25 cellular contexts compared by ENCODE assay signal in the genomic region with DNA sequence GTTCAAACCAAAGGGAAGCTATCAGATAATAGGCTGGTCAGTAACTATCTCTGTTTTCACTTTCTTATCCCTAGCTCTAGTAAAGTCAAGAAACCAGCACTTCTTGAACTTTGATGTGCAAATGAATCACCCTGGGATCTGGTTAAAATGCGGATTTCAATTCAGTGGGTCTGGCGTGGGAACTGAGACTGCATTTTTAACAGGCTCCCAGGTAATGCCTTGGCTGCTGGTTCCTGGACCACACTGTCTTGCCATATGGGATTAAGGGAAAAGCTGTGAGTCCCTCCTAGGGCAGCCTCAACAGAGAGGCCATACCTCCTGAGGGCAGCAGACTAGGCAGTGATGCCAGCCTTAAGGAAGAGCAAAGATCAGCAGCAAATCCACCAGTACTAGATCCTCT. TPM values are rescaled to one million over a fixed set of nuclear protein-coding genes. Genes with fewer than 3 reads are reported as not detected.
DNase-seq lines count a peak whose midpoint lies in the region; ATAC-seq and TF ChIP-seq lines count a peak whose summit lies in the region.
"Had no signal": no experiment of that assay in that cellular context is flagged by ENCODE, and none has a peak within 500 bp of the region (broad histone marks: within the 10 kb centered on the region; RNA-seq: fewer than 3 reads in every experiment).

No MANE protein-coding gene starts in this region.

- peak overlapping the region; percentile 54 for H3K4me3 Mint-ChIP-seq in CD8-positive, alpha-beta T cell
- peak overlapping the region; percentile 33 for H3K4me3 Mint-ChIP-seq in glutamatergic neuron (ENCODE audit: unreplicated experiment)
- peak overlapping the region; percentile 79 for H3K4me3 Mint-ChIP-seq in nephron progenitor cell
- H3K4me3 Mint-ChIP-seq: activated CD8-positive, alpha-beta memory T cell treated with anti-CD3 and anti-CD28 coated beads, Interleukin-2, amount 10 ng/mL, durations not matched to agents 7 days and 5 days; activated T-helper 1 cell treated with anti-CD3 and anti-CD28 coated beads, Interleukin-12 subunit alpha, Interleukin-12 subunit beta, Interleukin-2, Interleukin-4 antibody, amounts not matched to agents 30 ng/mL and 10 ng/mL and 1 ng/mL, durations not matched to agents 14 hours and 24 hours and 36 hours had no signal

- ATAC-seq in CD8-positive, alpha-beta T cell, result no peak
- ATAC-seq in HG02588 (IDR thresholded peaks at IDR 0.05; ENCODE audit: unreplicated experiment), result no peak
- ATAC-seq: activated CD8-positive, alpha-beta memory T cell treated with anti-CD3 and anti-CD28 coated beads, Interleukin-2, amount 10 ng/mL, durations not matched to agents 7 days and 5 days; heart left ventricle; sciatic nerve had no signal

- CTCF ChIA-PET in CD8-positive, alpha-beta T cell (lab: Charles Lee), result interaction anchor here (1.4 kb wide), 1 partner anchor 8 kb away, joined by 4 read pairs; no protein-coding TSS in a partner anchor

- peaks cover 18% of the 10 kb centered on the region for H3K4me1 ChIP-seq in CD8-positive, alpha-beta T cell (ENCODE audit: insufficient read depth, low read length)
- H3K4me1 ChIP-seq in HUES64 (ENCODE audit: insufficient read depth, low read length), result peaks cover 18% of the 10 kb centered on the region

- H3K9me3 ChIP-seq in CD8-positive, alpha-beta T cell (ENCODE audit: low read length), result no peaks in the 10 kb centered on the region
- H3K9me3 ChIP-seq in HUES64 (ENCODE audit: insufficient read depth, low read depth, low read length), result no peaks in the 10 kb centered on the region
- H3K9me3 ChIP-seq: left lung, thyroid gland had no signal

- no peak for TF ChIP-seq CTCF in CD8-positive, alpha-beta T cell (IDR thresholded peaks at IDR 0.05)
- TF ChIP-seq CTCF in glutamatergic neuron (IDR thresholded peaks at IDR 0.05; ENCODE audit: partially characterized antibody, unreplicated experiment) (no peak), nephron progenitor cell (IDR thresholded peaks at IDR 0.05) (no peak)

- no peaks in the 10 kb centered on the region for H3K36me3 Mint-ChIP-seq in CD8-positive, alpha-beta T cell
- H3K36me3 Mint-ChIP-seq in glutamatergic neuron (ENCODE audit: unreplicated experiment) (peaks cover 5% of the 10 kb centered on the region), nephron progenitor cell (ENCODE audit: low read depth) (peaks cover 29% of the 10 kb centered on the region)
- H3K36me3 Mint-ChIP-seq: activated CD8-positive, alpha-beta memory T cell treated with anti-CD3 and anti-CD28 coated beads, Interleukin-2, amount 10 ng/mL, durations not matched to agents 7 days and 5 days; IgD-negative memory B cell had no signal

- H3K4me3 ChIP-seq in CD8-positive, alpha-beta T cell (ENCODE audit: low read depth, low read length), result no peak overlapping the region
- 0 out of 2 replicates have a peak overlapping the region, but pooled peaks have one; percentile 70 for H3K4me3 ChIP-seq in HUES64 (ENCODE audit: low read length)
- H3K4me3 ChIP-seq: heart left ventricle, left lung, thyroid gland had no signal

- no peaks in the 10 kb centered on the region for H3K36me3 ChIP-seq in CD8-positive, alpha-beta T cell (ENCODE audit: insufficient read depth, low read length)
- H3K36me3 ChIP-seq in HUES64 (ENCODE audit: insufficient read depth, low read length), result no peaks in the 10 kb centered on the region
- H3K36me3 ChIP-seq: heart left ventricle, left lung, thyroid gland had no signal

- H3K9me3 Mint-ChIP-seq in CD8-positive, alpha-beta T cell, result no peaks in the 10 kb centered on the region
- peaks cover 3% of the 10 kb centered on the region for H3K9me3 Mint-ChIP-seq in glutamatergic neuron (ENCODE audit: unreplicated experiment)
- peaks cover 11% of the 10 kb centered on the region for H3K9me3 Mint-ChIP-seq in nephron progenitor cell
- H3K9me3 Mint-ChIP-seq: activated T-helper 1 cell treated with anti-CD3 and anti-CD28 coated beads, Interleukin-12 subunit alpha, Interleukin-12 subunit beta, Interleukin-2, Interleukin-4 antibody, amounts not matched to agents 30 ng/mL and 10 ng/mL and 1 ng/mL, durations not matched to agents 14 hours and 24 hours and 36 hours; IgD-negative memory B cell had no signal

- H3K9ac ChIP-seq in HUES64 (ENCODE audit: low read depth, low read length), result no peak overlapping the region

- no peak overlapping the region for H3K27ac ChIP-seq in CD8-positive, alpha-beta T cell (ENCODE audit: low read depth, low read length)
- no peak overlapping the region for H3K27ac ChIP-seq in HUES64 (ENCODE audit: low read depth, low read length)
- H3K27ac ChIP-seq: heart left ventricle, left lung, thyroid gland had no signal

- H3K27ac Mint-ChIP-seq in CD8-positive, alpha-beta T cell, result no peak overlapping the region
- H3K27ac Mint-ChIP-seq in glutamatergic neuron (ENCODE audit: unreplicated experiment), result no peak overlapping the region
- H3K27ac Mint-ChIP-seq in nephron progenitor cell, result no peak overlapping the region
- H3K27ac Mint-ChIP-seq: activated CD8-positive, alpha-beta memory T cell treated with anti-CD3 and anti-CD28 coated beads, Interleukin-2, amount 10 ng/mL, durations not matched to agents 7 days and 5 days; activated T-helper 1 cell treated with anti-CD3 and anti-CD28 coated beads, Interleukin-12 subunit alpha, Interleukin-12 subunit beta, Interleukin-2, Interleukin-4 antibody, amounts not matched to agents 30 ng/mL and 10 ng/mL and 1 ng/mL, durations not matched to agents 14 hours and 24 hours and 36 hours; IgD-negative memory B cell had no signal

- H3K4me1 Mint-ChIP-seq in CD8-positive, alpha-beta T cell (ENCODE audit: low read depth), result peaks cover 26% of the 10 kb centered on the region
- no peaks in the 10 kb centered on the region for H3K4me1 Mint-ChIP-seq in glutamatergic neuron (ENCODE audit: low read depth, unreplicated experiment)
- peaks cover 29% of the 10 kb centered on the region for H3K4me1 Mint-ChIP-seq in nephron progenitor cell
- H3K4me1 Mint-ChIP-seq: activated CD8-positive, alpha-beta memory T cell treated with anti-CD3 and anti-CD28 coated beads, Interleukin-2, amount 10 ng/mL, durations not matched to agents 7 days and 5 days had no signal

- no peak for DNase-seq in CD8-positive, alpha-beta T cell
- DNase-seq in glutamatergic neuron (no peak), nephron progenitor cell (no peak), GOT3 (lab: John Stamatoyannopoulos, UW) (no peak), posterior vena cava (ENCODE audit: low spot score) (no peak)
- DNase-seq: activated CD4-positive, alpha-beta T cell treated with anti-CD3 and anti-CD28 coated beads, Interleukin-2, amount 50 U/mL, for 1 hour; activated CD8-positive, alpha-beta memory T cell treated with anti-CD3 and anti-CD28 coated beads, Interleukin-2, amount 10 ng/mL, durations not matched to agents 7 days and 5 days; effector CD8-positive, alpha-beta T cell; GDM1; H7; heart left ventricle; left lung; NCI-H1105; NCI-H2081; posterior cingulate gyrus; SHP77; stimulated activated naive CD4-positive, alpha-beta T cell treated with Interleukin-2 at 50 U/mL for 16 hours; T1000; thyroid gland had no signal

- no peaks in the 10 kb centered on the region for H3K27me3 ChIP-seq in CD8-positive, alpha-beta T cell (ENCODE audit: insufficient read depth, low read length)
- H3K27me3 ChIP-seq in HUES64 (ENCODE audit: insufficient read depth, low read length), result peaks cover 27% of the 10 kb centered on the region
- H3K27me3 ChIP-seq: thyroid gland had no signal

- POLR2A ChIA-PET in CD8-positive, alpha-beta T cell (lab: Charles Lee), result no interaction called here

- intact Hi-C loops in CD8-positive, alpha-beta T cell (cut with DNase I, micrococcal nuclease), result no loop called here
- intact Hi-C loops in posterior vena cava (cut with DNase I), result no loop called here

- WGBS in HUES64, result 11% methylated on average over 2 of the region's 2 CpGs

- H3K27me3 Mint-ChIP-seq in CD8-positive, alpha-beta T cell (ENCODE audit: low read depth), result peaks cover 23% of the 10 kb centered on the region
- H3K27me3 Mint-ChIP-seq in glutamatergic neuron (ENCODE audit: unreplicated experiment) (peaks cover 9% of the 10 kb centered on the region), nephron progenitor cell (ENCODE audit: low read depth, poor library complexity) (peaks cover 33% of the 10 kb centered on the region)

RNA-seq across cellular contexts. Expression of gene RNF175, which starts 1.7 kb away (rescaled TPM):
- under 1 TPM; 0.24 to 0.58 TPM for total RNA-seq in CD8-positive, alpha-beta T cell
- 5.9 TPM for polyA plus RNA-seq in HUES64 (2013, experiment 1 of 2)
- polyA plus RNA-seq in HUES64 (2013, experiment 2 of 2), result 10.3 TPM
- 2.1 TPM for total RNA-seq in glutamatergic neuron (ENCODE audit: unreplicated experiment)
- under 1 TPM in 1 of 2 donors, not detected in 1; 0.52 TPM for total RNA-seq in posterior vena cava
- total RNA-seq: activated CD8-positive, alpha-beta memory T cell treated with anti-CD3 and anti-CD28 coated beads, Interleukin-2, amount 10 ng/mL, durations not matched to agents 7 days and 5 days; activated T-helper 1 cell treated with anti-CD3 and anti-CD28 coated beads, Interleukin-12 subunit alpha, Interleukin-12 subunit beta, Interleukin-2, Interleukin-4 antibody, amounts not matched to agents 30 ng/mL and 10 ng/mL and 1 ng/mL, durations not matched to agents 14 hours and 24 hours and 36 hours; fibroblast of villous mesenchyme had no signal
- polyA plus RNA-seq: IgD-negative memory B cell had no signal

RNA-seq across cellular contexts. Expression of gene SFRP2, which starts 30.7 kb away (rescaled TPM):
- total RNA-seq in CD8-positive, alpha-beta T cell, result not detected
- polyA plus RNA-seq in HUES64 (2013, experiment 1 of 2), result 287 TPM
- 333 TPM for polyA plus RNA-seq in HUES64 (2013, experiment 2 of 2)
- 0.54 TPM for total RNA-seq in glutamatergic neuron (ENCODE audit: unreplicated experiment)
- 100 to 1,000 TPM; 157 to 313 TPM for total RNA-seq in posterior vena cava
- total RNA-seq: activated CD8-positive, alpha-beta memory T cell treated with anti-CD3 and anti-CD28 coated beads, Interleukin-2, amount 10 ng/mL, durations not matched to agents 7 days and 5 days; activated T-helper 1 cell treated with anti-CD3 and anti-CD28 coated beads, Interleukin-12 subunit alpha, Interleukin-12 subunit beta, Interleukin-2, Interleukin-4 antibody, amounts not matched to agents 30 ng/mL and 10 ng/mL and 1 ng/mL, durations not matched to agents 14 hours and 24 hours and 36 hours; fibroblast of villous mesenchyme had no signal
- polyA plus RNA-seq: IgD-negative memory B cell had no signal

Comparison
In these comparisons a context has a peak if more than half of its experiments do, and no peak if none do; other contexts are left out.
1. RNA of gene SFRP2, which starts 30.7 kb away (total RNA-seq): 157 to 313 TPM in posterior vena cava; 0.54 TPM in glutamatergic neuron (single experiment) and not detected in CD8-positive, alpha-beta T cell; every median in the first group is over 100 times any median in the second.
2. Peak in every context shown above with its lines, with median percentiles within 50 percentile points of each other: H3K4me3 Mint-ChIP-seq.